ENCODE assay signal across 1 cellular context in genomic region chr4:24656906-24657305, GRCh38.
TF ChIP-seq lines count a peak whose summit lies in the region.

No MANE protein-coding gene starts in this region.

TF ChIP-seq in WTC11, 78 proteins besides CTCF, POLR2A, EP300 and RAD21 (continued from another document):
- TF ChIP-seq E2F4 (CRISPR knock-in tag; IDR thresholded peaks at IDR 0.05; ENCODE audit: borderline replicate concordance, low read depth), result no peak
- no peak for TF ChIP-seq EMX1 (CRISPR knock-in tag; IDR thresholded peaks at IDR 0.05)
- no peak for TF ChIP-seq IRF2 (CRISPR knock-in tag; IDR thresholded peaks at IDR 0.05; ENCODE audit: borderline replicate concordance, low read depth)
